29 cellular contexts compared by ENCODE assay signal in genomic region chr10:113740850-113741249, GRCh38. TPM values are rescaled to one million over a fixed set of nuclear protein-coding genes. Genes with fewer than 3 reads are reported as not detected.
"Had no signal": no experiment of that assay in that cellular context is flagged by ENCODE, and none has a peak within 500 bp of the region (broad histone marks: within the 10 kb centered on the region; RNA-seq: fewer than 3 reads in every experiment).

No MANE protein-coding gene starts in this region.

- H3K36me3 Mint-ChIP-seq: naive thymus-derived CD8-positive, alpha-beta T cell; natural killer cell treated with Interleukin-12 subunit alpha and Interleukin-12 subunit beta and Interleukin-15 and Interleukin-18, amount 100 ng/mL, for 72 hours; stimulated activated effector memory CD8-positive, alpha-beta T cell treated with anti-CD3 and anti-CD28 coated beads, Interleukin-12 subunit alpha, Interleukin-12 subunit beta, amount 100 ng/mL, for 72 hours; type B pancreatic cell had no signal

- H3K79me2 ChIP-seq: parathyroid adenoma had no signal

- H3K36me3 ChIP-seq: ovary, right lobe of liver, sigmoid colon, stomach, tibial artery, transverse colon, upper lobe of right lung, uterus had no signal

- H3K27me3 ChIP-seq: ovary, right lobe of liver, sigmoid colon, stomach, testis, transverse colon, upper lobe of right lung, uterus had no signal

- H2AFZ ChIP-seq: parathyroid adenoma had no signal

- ATAC-seq: naive thymus-derived CD8-positive, alpha-beta T cell; natural killer cell treated with Interleukin-12 subunit alpha and Interleukin-12 subunit beta and Interleukin-15 and Interleukin-18, amount 100 ng/mL, for 72 hours; psoas muscle; right cardiac atrium; right lobe of liver; stimulated activated effector memory CD8-positive, alpha-beta T cell treated with anti-CD3 and anti-CD28 coated beads, Interleukin-12 subunit alpha, Interleukin-12 subunit beta, amount 100 ng/mL, for 72 hours; stimulated activated naive B cell treated with anti-CD40 and anti-IgM and Interleukin-4, amounts not matched to agents 10 μg/mL and 1 μg/mL and 100 μg/mL, for 72 hours; upper lobe of right lung had no signal

- H3K27ac Mint-ChIP-seq: naive thymus-derived CD8-positive, alpha-beta T cell; natural killer cell treated with Interleukin-12 subunit alpha and Interleukin-12 subunit beta and Interleukin-15 and Interleukin-18, amount 100 ng/mL, for 72 hours; progenitor cell of endocrine pancreas; stimulated activated effector memory CD8-positive, alpha-beta T cell treated with anti-CD3 and anti-CD28 coated beads, Interleukin-12 subunit alpha, Interleukin-12 subunit beta, amount 100 ng/mL, for 72 hours; stimulated activated naive B cell treated with anti-CD40 and anti-IgM and Interleukin-4, amounts not matched to agents 10 μg/mL and 1 μg/mL and 100 μg/mL, for 72 hours; stimulated activated naive CD8-positive, alpha-beta T cell treated with anti-CD3 and anti-CD28 coated beads, Interleukin-15, Interleukin-2, amounts not matched to agents 100 ng/mL and 50 ng/mL, for 24 hours; type B pancreatic cell had no signal

- H3K9me3 ChIP-seq: ovary, psoas muscle, right lobe of liver, sigmoid colon, stomach, testis, tibial artery, transverse colon, upper lobe of right lung, uterus had no signal

- H3K4me3 ChIP-seq: ovary, psoas muscle, right lobe of liver, sigmoid colon, stomach, testis, tibial artery, transverse colon, upper lobe of right lung, uterus had no signal

- H3K9ac ChIP-seq: parathyroid adenoma had no signal

- H3K4me3 Mint-ChIP-seq: naive thymus-derived CD8-positive, alpha-beta T cell; natural killer cell treated with Interleukin-12 subunit alpha and Interleukin-12 subunit beta and Interleukin-15 and Interleukin-18, amount 100 ng/mL, for 72 hours; nephron progenitor cell; neural crest cell; stimulated activated effector memory CD8-positive, alpha-beta T cell treated with anti-CD3 and anti-CD28 coated beads, Interleukin-12 subunit alpha, Interleukin-12 subunit beta, amount 100 ng/mL, for 72 hours; stimulated activated naive B cell treated with anti-CD40 and anti-IgM and Interleukin-4, amounts not matched to agents 10 μg/mL and 1 μg/mL and 100 μg/mL, for 72 hours; stimulated activated naive CD8-positive, alpha-beta T cell treated with anti-CD3 and anti-CD28 coated beads, Interleukin-15, Interleukin-2, amounts not matched to agents 100 ng/mL and 50 ng/mL, for 24 hours; type B pancreatic cell had no signal

- H3K4me1 ChIP-seq: parathyroid adenoma, psoas muscle, testis, upper lobe of right lung, uterus had no signal

- H3K9me3 Mint-ChIP-seq: naive thymus-derived CD8-positive, alpha-beta T cell; natural killer cell treated with Interleukin-12 subunit alpha and Interleukin-12 subunit beta and Interleukin-15 and Interleukin-18, amount 100 ng/mL, for 72 hours; stimulated activated effector memory CD8-positive, alpha-beta T cell treated with anti-CD3 and anti-CD28 coated beads, Interleukin-12 subunit alpha, Interleukin-12 subunit beta, amount 100 ng/mL, for 72 hours; stimulated activated naive CD8-positive, alpha-beta T cell treated with anti-CD3 and anti-CD28 coated beads, Interleukin-15, Interleukin-2, amounts not matched to agents 100 ng/mL and 50 ng/mL, for 24 hours had no signal

- DNase-seq: naive thymus-derived CD8-positive, alpha-beta T cell; nephron progenitor cell; occipital lobe; ovary; posterior cingulate gyrus; psoas muscle; right cardiac atrium; right lobe of liver; sigmoid colon; small intestine; stimulated activated CD4-positive, alpha-beta T cell treated with anti-CD3 and anti-CD28 coated beads, Interleukin-15, amount 100 ng/mL, for 24 hours; stimulated activated CD4-positive, alpha-beta T cell treated with anti-CD3 and anti-CD28 coated beads, Interleukin-2, amount 100 ng/mL, for 24 hours; stimulated activated CD4-positive, alpha-beta T cell treated with anti-CD3 and anti-CD28 coated beads, Interleukin-2, amount 100 ng/mL, for 48 hours; stimulated activated CD4-positive, alpha-beta T cell treated with anti-CD3 and anti-CD28 coated beads, Interleukin-4, amount 100 ng/mL, for 24 hours; stimulated activated naive B cell treated with anti-CD40 and anti-IgM and Interleukin-4, amounts not matched to agents 10 μg/mL and 1 μg/mL and 100 μg/mL, for 72 hours; stimulated activated naive CD4-positive, alpha-beta T cell treated with Interleukin-2 at 50 U/mL for 16 hours; stomach; testis; tibial artery; transverse colon; upper lobe of right lung; uterus had no signal

- H3K27ac ChIP-seq: ovary, parathyroid adenoma, psoas muscle, right lobe of liver, sigmoid colon, stomach, testis, tibial artery, transverse colon, upper lobe of right lung, uterus had no signal

- H3K4me1 Mint-ChIP-seq: naive thymus-derived CD8-positive, alpha-beta T cell; nephron progenitor cell; stimulated activated effector memory CD8-positive, alpha-beta T cell treated with anti-CD3 and anti-CD28 coated beads, Interleukin-12 subunit alpha, Interleukin-12 subunit beta, amount 100 ng/mL, for 72 hours; stimulated activated naive B cell treated with anti-CD40 and anti-IgM and Interleukin-4, amounts not matched to agents 10 μg/mL and 1 μg/mL and 100 μg/mL, for 72 hours had no signal

RNA-seq across cellular contexts. Expression of gene PLEKHS1, which starts 10.6 kb away (rescaled TPM):
- total RNA-seq: naive thymus-derived CD8-positive, alpha-beta T cell; neural crest cell; occipital lobe; progenitor cell of endocrine pancreas; psoas muscle; right cardiac atrium; right lobe of liver; sigmoid colon; upper lobe of right lung had no signal
